Comparison of ENCODE assay signal across 1 cellular context in the genomic region with DNA sequence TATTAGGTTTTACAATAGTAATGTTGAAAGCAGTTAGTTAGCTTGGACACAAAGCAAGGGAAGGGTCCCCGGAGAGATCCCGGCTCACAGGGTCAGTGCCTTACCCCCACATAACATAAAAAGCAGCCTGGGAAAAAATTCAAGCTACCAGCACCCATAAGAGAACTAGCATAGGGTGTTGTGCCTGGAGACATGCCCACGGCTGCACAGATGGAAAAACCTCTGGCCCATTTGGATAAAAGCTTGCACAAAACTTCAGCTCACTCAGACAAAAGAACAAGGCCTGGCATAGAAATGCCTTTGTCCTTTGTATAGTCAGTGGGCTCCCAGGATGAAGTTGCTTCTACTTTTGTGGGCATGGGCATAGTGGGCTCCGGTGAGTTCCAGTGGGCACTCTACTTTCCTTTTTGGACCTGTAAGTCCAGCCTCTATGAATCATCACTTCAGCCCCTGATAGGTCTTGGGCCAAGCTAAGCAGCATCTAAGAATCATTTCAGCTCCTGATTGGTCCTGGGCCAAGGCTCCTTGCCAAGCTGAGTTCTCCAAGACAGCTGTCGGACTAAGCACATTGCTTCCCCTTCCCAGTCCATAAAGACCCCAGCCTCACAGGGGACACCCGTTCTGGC.
TF ChIP-seq lines count a peak whose summit lies in the region.

No MANE protein-coding gene starts in this region.

TF ChIP-seq in H1, 55 proteins besides CTCF, POLR2A, EP300 and RAD21:
- TF ChIP-seq NRF1 (IDR thresholded peaks at IDR 0.05; ENCODE audit: low read depth, low read length) (no peak), BACH1 (IDR thresholded peaks at IDR 0.05; ENCODE audit: low read length) (no peak), KDM4A (IDR thresholded peaks at IDR 0.05; ENCODE audit: low read depth, low read length, severe bottlenecking) (no peak), HDAC6 (IDR thresholded peaks at IDR 0.05; ENCODE audit: low read depth, low read length) (no peak), YY1 (IDR thresholded peaks at IDR 0.05; ENCODE audit: low read depth, low read length) (no peak), RFX5 (IDR thresholded peaks at IDR 0.05; ENCODE audit: borderline replicate concordance, low read depth, low read length) (no peak), CHD1 (IDR thresholded peaks at IDR 0.05; ENCODE audit: low read depth, low read length) (no peak), KDM5A (IDR thresholded peaks at IDR 0.05; ENCODE audit: low read length) (no peak), CTBP2 (IDR thresholded peaks at IDR 0.05; ENCODE audit: borderline replicate concordance, insufficient read depth, insufficient read length, low read length) (no peak)
